ENCODE assay signal across 8 cellular contexts in genomic region chr12:66269757-66270383, GRCh38. TPM values are rescaled to one million over a fixed set of nuclear protein-coding genes. Genes with fewer than 3 reads are reported as not detected.
A peak's percentile ranks its signal among the peaks of the same experiment; 100 is the strongest.
DNase-seq lines count a peak whose midpoint lies in the region; ATAC-seq and TF ChIP-seq lines count a peak whose summit lies in the region.

No MANE protein-coding gene starts in this region.

- H3K79me2 ChIP-seq in hepatocyte, result no peaks in the 10 kb centered on the region

- no peak overlapping the region for H2AFZ ChIP-seq in hepatocyte

- peak; percentile 71 for TF ChIP-seq CTCF in astrocyte of the cerebellum (IDR thresholded peaks at IDR 0.05; ENCODE audit: low read depth, low read length, missing control alignments)
- peak; percentile 70 for TF ChIP-seq CTCF in hepatocyte (IDR thresholded peaks at IDR 0.05; ENCODE audit: poor library complexity)

- H3K4me3 ChIP-seq in astrocyte of the cerebellum (ENCODE audit: low read depth, low read length) (no peak overlapping the region), hepatocyte (no peak overlapping the region)

- no peak overlapping the region for H3K4me3 Mint-ChIP-seq in stimulated activated effector memory CD8-positive, alpha-beta T cell treated with anti-CD3 and anti-CD28 coated beads, Interleukin-12 subunit alpha, Interleukin-12 subunit beta, amount 100 ng/mL, for 72 hours

- H3K4me2 ChIP-seq in hepatocyte, result no peak overlapping the region

- H3K36me3 ChIP-seq in hepatocyte (replicated peaks; ENCODE audit: insufficient read depth, low read depth), result no peaks in the 10 kb centered on the region

- H3K27ac Mint-ChIP-seq in stimulated activated effector memory CD8-positive, alpha-beta T cell treated with anti-CD3 and anti-CD28 coated beads, Interleukin-12 subunit alpha, Interleukin-12 subunit beta, amount 100 ng/mL, for 72 hours, result no peak overlapping the region

- H3K27me3 ChIP-seq in hepatocyte, result no peaks in the 10 kb centered on the region

- in situ Hi-C loops in astrocyte of the cerebellum (cut with HindIII; ENCODE audit: low sequenced_read_pairs), result no loop called here

- no peaks in the 10 kb centered on the region for H3K4me1 ChIP-seq in hepatocyte (ENCODE audit: insufficient read depth)

- no peaks in the 10 kb centered on the region for H3K9me2 ChIP-seq in hepatocyte (replicated peaks; ENCODE audit: insufficient read depth)

- H3K36me3 Mint-ChIP-seq in stimulated activated effector memory CD8-positive, alpha-beta T cell treated with anti-CD3 and anti-CD28 coated beads, Interleukin-12 subunit alpha, Interleukin-12 subunit beta, amount 100 ng/mL, for 72 hours, result no peaks in the 10 kb centered on the region

- peak; percentile 51 for ATAC-seq in HG02763 (IDR thresholded peaks at IDR 0.05; ENCODE audit: unreplicated experiment)
- peak; percentile 55 for ATAC-seq in stimulated activated effector memory CD8-positive, alpha-beta T cell treated with anti-CD3 and anti-CD28 coated beads, Interleukin-12 subunit alpha, Interleukin-12 subunit beta, amount 100 ng/mL, for 72 hours

- H3K9me3 ChIP-seq in hepatocyte (ENCODE audit: low read depth), result no peaks in the 10 kb centered on the region

- WGBS in hepatocyte (ENCODE audit: low lambda C conversion rate, missing lambda C conversion rate), result 73% methylated on average over 5 of the region's 5 CpGs

- H4K20me1 ChIP-seq in hepatocyte (ENCODE audit: insufficient read depth, poor library complexity, severe bottlenecking), result no peaks in the 10 kb centered on the region

- H3K27ac ChIP-seq in hepatocyte, result no peak overlapping the region

- H3K4me1 Mint-ChIP-seq in stimulated activated effector memory CD8-positive, alpha-beta T cell treated with anti-CD3 and anti-CD28 coated beads, Interleukin-12 subunit alpha, Interleukin-12 subunit beta, amount 100 ng/mL, for 72 hours, result no peaks in the 10 kb centered on the region

- DNase-seq in activated CD4-positive, alpha-beta T cell treated with anti-CD3 and anti-CD28 coated beads for 48 hours, result peak; percentile 25
- no peak for DNase-seq in activated CD4-positive, alpha-beta T cell treated with anti-CD3 and anti-CD28 coated beads for 1 hour
- DNase-seq in NCI-H510A treated with DMSO at 0.1 percent for 48 hours (lab: John Stamatoyannopoulos, UW) (peak; percentile 24), astrocyte of the cerebellum (ENCODE audit: low read depth) (peak; percentile 28), hepatocyte (ENCODE audit: low spot score) (peak; percentile 60), NK-92 (lab: John Stamatoyannopoulos, UW; ENCODE audit: unreplicated experiment) (no peak)
- DNase-seq in stimulated activated effector memory CD8-positive, alpha-beta T cell treated with anti-CD3 and anti-CD28 coated beads, Interleukin-12 subunit alpha, Interleukin-12 subunit beta, amount 100 ng/mL, for 72 hours (ENCODE audit: low spot score in 2 of 2), result no peak

- H3K9me3 Mint-ChIP-seq in stimulated activated effector memory CD8-positive, alpha-beta T cell treated with anti-CD3 and anti-CD28 coated beads, Interleukin-12 subunit alpha, Interleukin-12 subunit beta, amount 100 ng/mL, for 72 hours, result no peaks in the 10 kb centered on the region

RNA-seq across cellular contexts. Expression of gene HELB, which starts 32.4 kb away (rescaled TPM):
- total RNA-seq in hepatocyte, result 4.6 and 5.8 TPM in 2 replicates
- 1.5 and 2.3 TPM in 2 replicates for polyA plus RNA-seq in hepatocyte

Comparison
In these comparisons a context has a peak if more than half of its experiments do, and no peak if none do; other contexts are left out.
1. DNase-seq: peak in activated CD4-positive, alpha-beta T cell treated with anti-CD3 and anti-CD28 coated beads for 48 hours (single experiment), NCI-H510A treated with DMSO at 0.1 percent for 48 hours (single experiment), astrocyte of the cerebellum (single experiment) and hepatocyte (single experiment); none in activated CD4-positive, alpha-beta T cell treated with anti-CD3 and anti-CD28 coated beads for 1 hour (single experiment), stimulated activated effector memory CD8-positive, alpha-beta T cell treated with anti-CD3 and anti-CD28 coated beads, Interleukin-12 subunit alpha, Interleukin-12 subunit beta, amount 100 ng/mL, for 72 hours (0 of 2) and NK-92 (single experiment).